7 cellular contexts compared by ENCODE assay signal in genomic region chr11:723120-723883, GRCh38. TPM values are rescaled to one million over a fixed set of nuclear protein-coding genes. Genes with fewer than 3 reads are reported as not detected.
DNase-seq lines count a peak whose midpoint lies in the region; ATAC-seq, FAIRE-seq and TF ChIP-seq lines count a peak whose summit lies in the region.

No MANE protein-coding gene starts in this region.

- H3K36me3 ChIP-seq in colonic mucosa (no peaks in the 10 kb centered on the region), mucosa of descending colon (ENCODE audit: low read depth) (no peaks in the 10 kb centered on the region)

- no peak for ATAC-seq in mucosa of descending colon
- no peak for ATAC-seq in GM21447 (IDR thresholded peaks at IDR 0.05; ENCODE audit: unreplicated experiment)
- ATAC-seq in HG03565 (IDR thresholded peaks at IDR 0.05; ENCODE audit: unreplicated experiment) = no peak

- H3K9ac ChIP-seq in colonic mucosa (ENCODE audit: low read depth in 2 of 2, low read length in 2 of 2) = no peak overlapping the region

- H3K27me3 ChIP-seq in colonic mucosa = peaks cover 5% of the 10 kb centered on the region

- TF ChIP-seq CTCF in colonic mucosa (IDR thresholded peaks at IDR 0.05) (peak; percentile 51), mucosa of descending colon (IDR thresholded peaks at IDR 0.05) (peak; percentile 36)

- intact Hi-C loops in colonic mucosa (cut with DNase I) = loop anchor here (10.0 kb wide), 1 partner anchor 169 kb away; no protein-coding TSS in a partner anchor
- intact Hi-C loops in mucosa of descending colon (cut with DNase I, micrococcal nuclease) = loop anchor here (10.0 kb wide), 2 partner anchors 59 to 169 kb away; no protein-coding TSS in a partner anchor

- H3K9me3 ChIP-seq in colonic mucosa (no peaks in the 10 kb centered on the region), mucosa of descending colon (no peaks in the 10 kb centered on the region)

- FAIRE-seq in TTC549 (lab: Jason Lieb, UNC) = peak; percentile 85

- no peak overlapping the region for H3K27ac ChIP-seq in colonic mucosa

- peak; percentile 68 for DNase-seq in EH (ENCODE audit: low read depth)
- peak; percentile 49 to 65 for DNase-seq in Kasumi-1 (lab: John Stamatoyannopoulos, UW)
- DNase-seq in colonic mucosa = peak; percentile 62
- peak in 2 of 3 donors; percentile 53 to 73 for DNase-seq in mucosa of descending colon

- H3K4me1 ChIP-seq in colonic mucosa (peaks cover 45% of the 10 kb centered on the region), mucosa of descending colon (ENCODE audit: low read depth) (peaks cover 38% of the 10 kb centered on the region)

- H3K4me3 ChIP-seq in colonic mucosa (no peak overlapping the region), mucosa of descending colon (no peak overlapping the region)

RNA-seq across cellular contexts. Expression of gene EPS8L2, which starts 17.3 kb away (rescaled TPM):
- total RNA-seq in colonic mucosa (100 to 1,000 TPM; 192 to 254 TPM), mucosa of descending colon (100 to 1,000 TPM; 176 to 335 (median 253) TPM)

RNA-seq across cellular contexts. Expression of gene TALDO1, which starts 24.0 kb away (rescaled TPM):
- 100 to 1,000 TPM; 195 to 274 TPM for total RNA-seq in colonic mucosa
- 100 to 1,000 TPM; 101 to 158 (median 128) TPM for total RNA-seq in mucosa of descending colon

RNA-seq across cellular contexts. Expression of gene TMEM80, which starts 27.7 kb away (rescaled TPM):
- 10 to 100 TPM; 18.4 to 36.6 TPM for total RNA-seq in colonic mucosa
- total RNA-seq in mucosa of descending colon = 10 to 100 TPM; 31.6 to 43.1 (median 38.0) TPM

RNA-seq across cellular contexts. Expression of gene DEAF1, which starts 28.3 kb away (rescaled TPM):
- total RNA-seq in colonic mucosa (10 to 100 TPM; 21.7 to 25.8 TPM), mucosa of descending colon (10 to 100 TPM; 25.1 to 35.7 (median 25.9) TPM)

RNA-seq across cellular contexts. Expression of gene GATD1, which starts 54.0 kb away (rescaled TPM):
- 10 to 100 TPM; 39.9 to 84.9 TPM for total RNA-seq in colonic mucosa
- 10 to 100 TPM; 51.9 to 58.8 (median 57.4) TPM for total RNA-seq in mucosa of descending colon
